In the genomic region with DNA sequence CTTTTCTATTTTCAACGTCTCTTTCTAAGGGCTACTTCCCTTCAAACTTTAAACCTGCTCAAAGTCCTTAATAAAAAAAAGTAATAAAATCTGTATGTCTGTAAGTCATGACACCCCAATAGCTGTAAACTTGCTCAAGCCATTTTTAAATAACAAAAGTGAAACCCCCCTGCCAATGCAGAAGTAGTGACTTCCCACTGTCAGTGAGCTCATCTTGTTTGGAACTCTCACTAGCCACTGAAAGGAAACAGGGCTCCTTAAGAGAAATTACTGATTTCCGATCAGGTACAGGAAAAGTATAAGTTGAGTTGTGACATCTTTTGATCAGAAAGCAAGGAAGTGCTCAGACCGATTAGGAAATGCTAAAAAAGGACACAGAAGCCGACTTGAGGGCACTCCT, we compare ENCODE assay signal across 10 cellular contexts. TPM values are rescaled to one million over a fixed set of nuclear protein-coding genes. Genes with fewer than 3 reads are reported as not detected.
DNase-seq lines count a peak whose midpoint lies in the region; ATAC-seq and TF ChIP-seq lines count a peak whose summit lies in the region.
"Had no signal": no experiment of that assay in that cellular context is flagged by ENCODE, and none has a peak within 500 bp of the region (broad histone marks: within the 10 kb centered on the region; RNA-seq: fewer than 3 reads in every experiment).

No MANE protein-coding gene starts in this region.

- TF ChIP-seq CTCF in spleen (IDR thresholded peaks at IDR 0.05 in 8 of 11, conservative IDR thresholded peaks at IDR 0.05 in 3 of 11), result peak in 1 of 11 experiments; percentile 14

- peak overlapping the region; percentile 55 to 73 for H3K4me3 Mint-ChIP-seq in activated T-cell treated with anti-CD3 and anti-CD28 coated beads, Interleukin-2, amount 50 U/mL, for 72 hours

- DNase-seq in activated T-cell treated with anti-CD3 and anti-CD28 coated beads, Interleukin-2, amount 50 U/mL, for 72 hours, result no peak
- DNase-seq in activated T-cell treated with anti-CD3 and anti-CD28 coated beads for 4 hours (no peak), SKM-1 (lab: John Stamatoyannopoulos, UW; ENCODE audit: unreplicated experiment) (peak; percentile 59), spleen (no peak), NCI-H2081 treated with DMSO at 0.1 percent for 48 hours (lab: John Stamatoyannopoulos, UW) (no peak), OCI-M2 (lab: John Stamatoyannopoulos, UW; ENCODE audit: unreplicated experiment) (no peak)
- DNase-seq in stimulated activated CD4-positive, alpha-beta T cell treated with anti-CD3 and anti-CD28 coated beads, Interleukin-2, amount 100 ng/mL, for 48 hours, result no peak
- DNase-seq: ovary had no signal

- H3K27me3 ChIP-seq in spleen (replicated peaks in 1 of 7), result no peaks in the 10 kb centered on the region
- H3K27me3 ChIP-seq: ovary had no signal

- peak overlapping the region in 3 of 8 donors; percentile 7 to 41 (median 8) for H3K4me3 ChIP-seq in spleen
- H3K4me3 ChIP-seq: ovary had no signal

- H3K9me3 Mint-ChIP-seq in activated T-cell treated with anti-CD3 and anti-CD28 coated beads, Interleukin-2, amount 50 U/mL, for 72 hours, result no peaks in the 10 kb centered on the region

- H3K36me3 ChIP-seq in spleen, result no peaks in the 10 kb centered on the region
- H3K36me3 ChIP-seq: ovary had no signal

- peak overlapping the region; percentile 10 to 78 (median 58) for H3K27ac ChIP-seq in spleen
- H3K27ac ChIP-seq: ovary had no signal

- peak in 1 of 2 donors; percentile 8 for ATAC-seq in activated T-cell treated with anti-CD3 and anti-CD28 coated beads, Interleukin-2, amount 50 U/mL, for 72 hours (replicated peaks in 1 of 2)
- ATAC-seq in HG02759 (IDR thresholded peaks at IDR 0.05; ENCODE audit: unreplicated experiment), result peak; percentile 46

- no peaks in the 10 kb centered on the region for H3K36me3 Mint-ChIP-seq in activated T-cell treated with anti-CD3 and anti-CD28 coated beads, Interleukin-2, amount 50 U/mL, for 72 hours (ENCODE audit: insufficient read depth in 2 of 2)

- H3K27ac Mint-ChIP-seq in activated T-cell treated with anti-CD3 and anti-CD28 coated beads, Interleukin-2, amount 50 U/mL, for 72 hours, result peak overlapping the region; percentile 84

- no peaks in the 10 kb centered on the region for H3K9me3 ChIP-seq in spleen
- H3K9me3 ChIP-seq: ovary had no signal

- TF ChIP-seq POLR2A in spleen (IDR thresholded peaks at IDR 0.05), result no peak

- WGBS in spleen, 5 donors, result 9 to 16% (median 14%) methylated on average over 4 of the region's 4 CpGs

- intact Hi-C loops in spleen (cut with DNase I; ENCODE audit: low total_unique reads), result no loop called here

- H3K4me1 ChIP-seq in spleen, result peaks cover 7 to 59% (median 28%) of the 10 kb centered on the region in 6 donors

- H3K4me1 Mint-ChIP-seq in activated T-cell treated with anti-CD3 and anti-CD28 coated beads, Interleukin-2, amount 50 U/mL, for 72 hours (ENCODE audit: low read depth), result peaks cover 50% of the 10 kb centered on the region

- peaks cover 4% of the 10 kb centered on the region for H3K27me3 Mint-ChIP-seq in activated T-cell treated with anti-CD3 and anti-CD28 coated beads, Interleukin-2, amount 50 U/mL, for 72 hours (ENCODE audit: low read depth)

RNA-seq across cellular contexts. Expression of a gene that starts 27.6 kb away (rescaled TPM):
- 100 to 1,000 TPM in 1 of 2 donors, 10 to 100 TPM in 1; 83.7 to 101 TPM for total RNA-seq in activated T-cell treated with anti-CD3 and anti-CD28 coated beads, Interleukin-2, amount 50 U/mL, for 72 hours
- total RNA-seq in spleen, result 10 to 100 TPM in 5 of 7 donors, 1 to 10 TPM in 2; 8.8 to 40.4 (median 14.3) TPM
- 1 to 10 TPM; 2.7 to 9.1 (median 2.9) TPM for polyA plus RNA-seq in spleen
- total RNA-seq: H1 had no signal
- polyA plus RNA-seq: H1 had no signal

RNA-seq across cellular contexts. Expression of a gene that starts 47.7 kb away (rescaled TPM):
- under 1 TPM; 0.34 to 0.51 TPM for total RNA-seq in activated T-cell treated with anti-CD3 and anti-CD28 coated beads, Interleukin-2, amount 50 U/mL, for 72 hours
- total RNA-seq in spleen, result 1 to 10 TPM; 1.4 to 5.2 (median 3.1) TPM
- 1 to 10 TPM in 1 of 3 donors, under 1 TPM in 2; 0.32 to 1.8 (median 0.85) TPM for polyA plus RNA-seq in spleen
- total RNA-seq: H1 had no signal
- polyA plus RNA-seq: H1 had no signal
